Comparison of ENCODE assay signal across 1 cellular context in the genomic region with DNA sequence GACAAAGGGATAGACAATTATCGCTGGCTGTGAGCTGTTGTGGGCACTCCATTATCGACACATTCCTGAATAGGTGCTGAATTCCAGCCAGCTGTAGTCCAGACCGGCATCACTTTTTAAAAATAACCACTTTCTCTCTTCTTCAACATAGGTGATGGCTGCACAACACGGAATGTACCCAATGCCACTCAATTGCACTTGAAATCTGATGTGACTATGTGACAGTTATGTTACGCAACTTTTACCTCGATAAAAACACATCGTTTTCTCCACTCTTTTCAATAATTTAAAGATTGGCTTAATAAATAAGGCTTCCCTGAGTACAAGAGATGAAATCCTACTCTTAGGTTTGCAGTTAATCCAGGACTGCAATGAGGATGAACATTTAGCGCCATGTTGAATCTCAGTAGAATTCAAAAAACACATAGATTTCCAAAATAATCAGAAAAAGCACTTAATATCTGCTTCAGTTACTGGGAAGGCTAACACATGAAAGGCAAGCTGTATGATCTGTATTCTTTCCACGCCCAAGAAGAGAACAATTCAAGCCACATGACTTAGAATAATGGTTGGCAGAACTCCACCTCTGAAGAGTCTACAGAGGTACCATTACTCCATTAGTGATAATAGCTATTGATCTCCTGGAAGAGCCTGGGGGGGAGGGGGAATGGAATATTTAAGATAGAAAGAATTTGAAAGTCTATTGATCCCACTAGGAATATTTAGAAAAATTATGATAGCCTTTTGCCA.
TF ChIP-seq lines count a peak whose summit lies in the region.

No MANE protein-coding gene starts in this region.

TF ChIP-seq in endothelial cell of umbilical vein, 7 proteins besides CTCF, POLR2A, EP300 and RAD21:
- TF ChIP-seq GATA2 (IDR thresholded peaks at IDR 0.05; ENCODE audit: insufficient read depth, insufficient read length, low read depth, low read length) (no peak), JUN (IDR thresholded peaks at IDR 0.05; ENCODE audit: borderline replicate concordance, insufficient read depth, insufficient read length, low read depth) (no peak), EZH2 (IDR thresholded peaks at IDR 0.05; ENCODE audit: borderline replicate concordance, low read depth, low read length, severe bottlenecking) (no peak), POLR2AphosphoS5 (IDR thresholded peaks at IDR 0.05; ENCODE audit: insufficient read depth, low read depth, low read length) (no peak), FOS (IDR thresholded peaks at IDR 0.05; ENCODE audit: borderline replicate concordance, insufficient read depth, low read length) (no peak)
- TF ChIP-seq, protein P1, sequence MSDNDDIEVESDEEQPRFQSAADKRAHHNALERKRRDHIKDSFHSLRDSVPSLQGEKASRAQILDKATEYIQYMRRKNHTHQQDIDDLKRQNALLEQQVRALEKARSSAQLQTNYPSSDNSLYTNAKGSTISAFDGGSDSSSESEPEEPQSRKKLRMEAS (IDR thresholded peaks at IDR 0.05; ENCODE audit: insufficient read depth, insufficient read length): no peak
